8 cellular contexts compared by ENCODE assay signal in the genomic region with DNA sequence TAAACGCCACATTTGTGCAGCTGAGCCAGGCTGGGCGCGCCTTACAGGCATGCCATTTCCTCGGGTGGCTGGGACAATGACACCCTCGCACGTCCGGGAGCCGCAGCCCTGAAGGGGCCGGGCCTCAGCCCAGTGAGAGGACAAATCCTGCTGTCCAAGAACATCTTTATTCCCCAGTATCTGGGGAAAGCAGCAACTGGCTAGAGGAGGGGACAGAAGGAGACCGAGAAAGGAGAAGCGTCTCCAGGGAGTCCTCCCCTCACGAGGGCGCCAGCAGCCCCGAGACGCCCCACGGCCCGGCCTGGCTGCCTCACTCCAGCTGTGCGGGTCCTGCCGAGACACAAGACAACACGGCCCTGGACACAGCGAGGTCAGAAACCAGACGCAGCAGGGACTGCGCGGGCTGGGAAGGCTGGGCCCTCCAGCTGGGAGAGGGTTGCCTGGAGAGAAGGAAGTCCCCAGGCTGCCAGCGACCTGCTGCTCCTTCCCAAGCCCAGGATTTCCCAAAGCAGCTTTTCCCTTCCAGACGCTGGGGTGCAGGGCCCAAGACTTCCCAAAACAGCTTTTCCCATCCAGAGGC.
DNase-seq lines count a peak whose midpoint lies in the region; ATAC-seq, FAIRE-seq and TF ChIP-seq lines count a peak whose summit lies in the region.

No MANE protein-coding gene starts in this region.

- peak; percentile 60 for DNase-seq in CD1c-positive myeloid dendritic cell (ENCODE audit: extremely low spot score)
- peak; percentile 24 for DNase-seq in NCI-H1092 (lab: John Stamatoyannopoulos, UW)
- DNase-seq in activated gamma-delta T cell treated with anti-CD3 and anti-CD28 coated beads, Interleukin-2, amount 50 U/mL, for 16 hours (ENCODE audit: low read depth): peak; percentile 27
- DNase-seq in Right ventricle myocardium inferior (ENCODE audit: missing footprints): peak; percentile 91
- DNase-seq in pancreas: peak in 4 of 6 donors; percentile 15 to 79 (median 30)
- no peak for DNase-seq in OCI-M2 (lab: John Stamatoyannopoulos, UW; ENCODE audit: unreplicated experiment)

- peak overlapping the region in 1 of 4 donors; percentile 23 for H3K4me3 ChIP-seq in pancreas

- H3K9me3 ChIP-seq in pancreas: no peaks in the 10 kb centered on the region

- no peak for FAIRE-seq in pancreas (lab: Jason Lieb, UNC)

- ATAC-seq in GM21529 (IDR thresholded peaks at IDR 0.05; ENCODE audit: unreplicated experiment) (peak; percentile 82), Right ventricle myocardium inferior (peak; percentile 92), pancreas (peak; percentile 40 to 92 (median 78)), HG03095 (IDR thresholded peaks at IDR 0.05; ENCODE audit: unreplicated experiment) (no peak)

- WGBS in pancreas, 2 donors: 27 to 34% methylated on average over 26 of the region's 26 CpGs

- no peaks in the 10 kb centered on the region for H3K4me1 ChIP-seq in pancreas

- H3K36me3 ChIP-seq in pancreas: no peaks in the 10 kb centered on the region

- no peak for TF ChIP-seq CTCF in pancreas (IDR thresholded peaks at IDR 0.05)

- intact Hi-C loops in Right ventricle myocardium inferior (cut with DNase I): loop anchor here (1.0 to 5.0 kb wide), 2 partner anchors 66 to 130 kb away; no protein-coding TSS in a partner anchor
- intact Hi-C loops in pancreas (cut with DNase I): no loop called here

- H3K27ac ChIP-seq in pancreas: peak overlapping the region in 1 of 4 donors; percentile 23

- H3K27me3 ChIP-seq in pancreas: no peaks in the 10 kb centered on the region
